1 cellular context compared by ENCODE assay signal in the genomic region with DNA sequence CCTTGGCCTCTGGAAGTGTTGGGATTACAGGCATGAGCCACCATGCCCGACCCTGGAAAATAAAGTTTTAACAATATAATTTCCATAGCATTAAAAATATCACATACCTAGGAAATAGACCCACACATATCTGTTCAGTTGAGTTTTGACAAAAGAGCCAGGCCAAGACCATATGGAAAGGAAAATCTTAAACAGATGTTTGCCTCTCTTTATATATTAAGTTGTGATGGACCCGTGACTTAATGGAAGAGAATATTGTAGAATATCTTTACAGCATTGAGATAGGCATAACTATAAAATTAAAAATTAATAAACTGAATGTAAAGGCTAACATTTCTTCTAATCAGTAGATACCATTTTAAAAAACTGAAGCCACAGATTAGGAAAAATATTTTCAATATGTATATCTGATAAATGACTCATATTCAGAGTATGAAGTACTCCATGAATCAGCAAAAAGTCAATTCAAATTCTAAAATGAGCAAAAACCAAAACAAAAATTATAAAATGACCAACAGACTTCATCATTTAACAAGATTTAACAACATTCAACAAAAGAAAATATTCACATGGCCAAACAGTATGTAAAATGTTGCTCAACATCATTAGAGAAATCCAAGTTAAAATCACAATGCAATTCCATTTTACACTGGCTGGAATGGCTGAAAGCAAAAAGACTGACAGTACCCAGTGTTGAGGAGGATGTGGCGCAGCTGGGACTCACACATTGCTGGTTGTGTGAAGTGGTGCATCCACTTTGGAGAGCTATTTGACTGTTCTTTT.
TF ChIP-seq lines count a peak whose summit lies in the region.

No MANE protein-coding gene starts in this region.

TF ChIP-seq in GM12878, 131 proteins besides CTCF, POLR2A, EP300 and RAD21:
- TF ChIP-seq NR2C1 (IDR thresholded peaks at IDR 0.05) (no peak), JUNB (IDR thresholded peaks at IDR 0.05) (peak; percentile 46; the same call in 1 of the 2 replicates), ZNF384 (IDR thresholded peaks at IDR 0.05; ENCODE audit: borderline replicate concordance, low read depth, low read length) (no peak), MTA2 (IDR thresholded peaks at IDR 0.05; ENCODE audit: low read depth) (no peak), NFIC (IDR thresholded peaks at IDR 0.05; ENCODE audit: low read depth, low read length) (no peak), TCF3 (IDR thresholded peaks at IDR 0.05; ENCODE audit: borderline replicate concordance, insufficient read depth, low read depth, low read length) (no peak), ETV6 (conservative IDR thresholded peaks at IDR 0.05 in 1 of 2, IDR thresholded peaks at IDR 0.05 in 1 of 2; ENCODE audit: borderline replicate concordance in 1 of 2, low read depth in 1 of 2) (no peak), YY1 (IDR thresholded peaks at IDR 0.05; ENCODE audit: low read depth, low read length) (no peak)
